ENCODE assay signal across 9 cellular contexts in genomic region chr2:43193996-43194869, GRCh38. TPM values are rescaled to one million over a fixed set of nuclear protein-coding genes. Genes with fewer than 3 reads are reported as not detected.
DNase-seq lines count a peak whose midpoint lies in the region; ATAC-seq, FAIRE-seq and TF ChIP-seq lines count a peak whose summit lies in the region.
"Had no signal": no experiment of that assay in that cellular context is flagged by ENCODE, and none has a peak within 500 bp of the region (broad histone marks: within the 10 kb centered on the region; RNA-seq: fewer than 3 reads in every experiment).

No MANE protein-coding gene starts in this region.

- SMC1A ChIA-PET in GM12878 (lab: Charles Lee; ENCODE audit: uncharacterized antibody, unreplicated experiment): interaction anchor here (0.8 to 4.9 kb wide), 13 partner anchors 11 to 54 kb away, joined by 3 to 57 read pairs (median 4); partner anchors contain the start of gene ZFP36L2

- H3K27me3 ChIP-seq in GM12878 (replicated peaks in 1 of 2; ENCODE audit: control insufficient read depth in 2 of 2, insufficient read depth in 2 of 2, low read length in 1 of 2): no peaks in the 10 kb centered on the region

- peak; percentile 22 to 47; a peak in 2 of 4 replicates for TF ChIP-seq EP300 in GM12878 (IDR thresholded peaks at IDR 0.05; ENCODE audit: borderline replicate concordance in 1 of 2, control insufficient read depth in 1 of 2, low read depth in 2 of 2, low read length in 2 of 2)

- no peaks in the 10 kb centered on the region for H4K20me1 ChIP-seq in GM12878 (ENCODE audit: control insufficient read depth, insufficient read depth)

- peaks cover 17% of the 10 kb centered on the region for H3K4me1 ChIP-seq in GM12878 (ENCODE audit: control insufficient read depth, insufficient read depth, low read length)

- no peaks in the 10 kb centered on the region for H3K9me3 ChIP-seq in GM12878 (replicated peaks; ENCODE audit: control insufficient read depth, insufficient read depth, low read length)

- no peak for TF ChIP-seq POLR2A in GM12878 (IDR thresholded peaks at IDR 0.05; ENCODE audit: low read depth, low read length)

- H3K9ac ChIP-seq in GM12878 (ENCODE audit: control insufficient read depth, insufficient read depth, low read length): no peak overlapping the region

- in situ Hi-C loops in GM12878 (cut with MboI): no loop called here

- ATAC-seq in HG03064 (IDR thresholded peaks at IDR 0.05; ENCODE audit: low read depth, unreplicated experiment): peak; percentile 44
- ATAC-seq in GM12878: peak; percentile 72

- H3K4me2 ChIP-seq in GM12878 (ENCODE audit: control insufficient read depth, insufficient read depth): 0 out of 2 replicates have a peak overlapping the region, but pooled peaks have one; percentile 5

- H2AFZ ChIP-seq in GM12878 (ENCODE audit: control insufficient read depth, low read depth, low read length): peak overlapping the region; percentile 12; the same call in 1 of the 2 replicates

- no peaks in the 10 kb centered on the region for H3K36me3 ChIP-seq in GM12878 (ENCODE audit: control insufficient read depth in 2 of 2, insufficient read depth in 2 of 2, low read length in 1 of 2)

- FAIRE-seq in GM12878 (lab: Jason Lieb, UNC): no peak
- FAIRE-seq: A204.1 had no signal

- TF ChIP-seq RAD21 in GM12878 (IDR thresholded peaks at IDR 0.05; ENCODE audit: insufficient read depth, low read depth, low read length): no peak

- H3K79me2 ChIP-seq in GM12878 (ENCODE audit: control insufficient read depth, insufficient read depth, low read length): no peaks in the 10 kb centered on the region

- CTCF ChIA-PET in GM12878 (lab: Yijun Ruan, JAX): interaction anchor here (0.7 to 4.2 kb wide), 10 partner anchors 14 to 291 kb away, joined by 3 to 26 read pairs (median 6); no protein-coding TSS in a partner anchor

- no peak for TF ChIP-seq CTCF in GM12878 (IDR thresholded peaks at IDR 0.05 in 2 of 3, conservative IDR thresholded peaks at IDR 0.05 in 1 of 3; ENCODE audit: control insufficient read depth in 2 of 3, extremely low read depth in 1 of 3, insufficient read depth in 1 of 3, low read depth in 3 of 3, low read length in 3 of 3)

- POLR2A ChIA-PET in GM12878 (lab: Charles Lee): interaction anchor here (0.7 to 4.3 kb wide), 8 partner anchors 19 to 32 kb away, joined by 3 to 30 read pairs (median 12); partner anchors contain the start of gene ZFP36L2

- no peak overlapping the region for H3K4me3 ChIP-seq in GM12878
- H3K4me3 ChIP-seq in skin epidermis: no peak overlapping the region

- BruUV-seq in GM12878 (replicated peaks; lab: Mats Ljungman, UMichigan): no TSS peak

- DNase-seq in NCI-H82 (lab: John Stamatoyannopoulos, UW): peak; percentile 33
- no peak for DNase-seq in NCI-H82 treated with DMSO at 0.1 percent for 48 hours (lab: John Stamatoyannopoulos, UW; ENCODE audit: unreplicated experiment)
- DNase-seq in GM12878 (ENCODE audit: low read depth, low spot score): peak; percentile 53
- DNase-seq in hypothalamus (lab: John Stamatoyannopoulos, UW): no peak
- DNase-seq in putamen (ENCODE audit: low spot score): no peak
- DNase-seq in stimulated activated CD4-positive, alpha-beta T cell treated with anti-CD3 and anti-CD28 coated beads, Interleukin-4, amount 100 ng/mL, for 1 hour: no peak

- intact Hi-C loops in GM12878 (cut with micrococcal nuclease; ENCODE audit: unreplicated experiment): loop anchor here (2.0 kb wide), 1 partner anchor 27 kb away; no protein-coding TSS in a partner anchor

- H3K27ac ChIP-seq in GM12878 (ENCODE audit: control insufficient read depth, insufficient read depth) (no peak overlapping the region; the same call in 1 of the 2 replicates), skin epidermis (peak overlapping the region in 15 of 21 experiments; percentile 20 to 93 (median 44))

- WGBS in GM12878 (ENCODE audit: insufficient coverage, insufficient replicate concordance, low lambda C conversion rate, missing lambda C conversion rate): 78% methylated on average over 15 of the region's 15 CpGs

- RAD21 ChIA-PET in GM12878 (lab: Charles Lee; ENCODE audit: unreplicated experiment): interaction anchor here (0.7 to 3.9 kb wide), 17 partner anchors 12 to 384 kb away, joined by 3 to 41 read pairs (median 6); partner anchors contain the start of gene ZFP36L2

TF ChIP-seq in GM12878, 131 proteins besides CTCF, POLR2A, EP300 and RAD21 (continues in another document):
- peak; percentile 52; the same call in 1 of the 2 replicates for TF ChIP-seq SREBF1 (IDR thresholded peaks at IDR 0.05; ENCODE audit: low read length)
- peak; percentile 61 for TF ChIP-seq NR2C1 (IDR thresholded peaks at IDR 0.05)
- no peak for TF ChIP-seq SMAD5 (IDR thresholded peaks at IDR 0.05; ENCODE audit: low read depth)
- TF ChIP-seq SUPT20H (IDR thresholded peaks at IDR 0.05; ENCODE audit: borderline replicate concordance, control insufficient read depth, low read depth, low read length): no peak
- TF ChIP-seq ZZZ3 (IDR thresholded peaks at IDR 0.05; ENCODE audit: control insufficient read depth, insufficient read length, low read depth): no peak
- peak; percentile 32; the same call in 1 of the 2 replicates for TF ChIP-seq NKRF (conservative IDR thresholded peaks at IDR 0.05)
- TF ChIP-seq BHLHE40 (IDR thresholded peaks at IDR 0.05; ENCODE audit: borderline replicate concordance in 1 of 2, low read depth in 2 of 2, low read length in 1 of 2): peak; percentile 39 to 68; a peak in 3 of 4 replicates
- peak; percentile 22; the same call in 1 of the 2 replicates for TF ChIP-seq MLLT1 (IDR thresholded peaks at IDR 0.05)
- TF ChIP-seq IKZF1 (conservative IDR thresholded peaks at IDR 0.05): peak; percentile 91
- peak; percentile 92 for TF ChIP-seq SMARCA5 (IDR thresholded peaks at IDR 0.05)
- no peak for TF ChIP-seq ASH2L (IDR thresholded peaks at IDR 0.05; ENCODE audit: borderline replicate concordance, low read depth)
- peak; percentile 30 for TF ChIP-seq MEF2B (IDR thresholded peaks at IDR 0.05; ENCODE audit: partially characterized antibody, poor library complexity, severe bottlenecking)
- no peak for TF ChIP-seq MEF2A (IDR thresholded peaks at IDR 0.05; ENCODE audit: insufficient read depth, low read depth, low read length)
- peak; percentile 59 for TF ChIP-seq RELB (IDR thresholded peaks at IDR 0.05; ENCODE audit: low read depth)

RNA-seq across cellular contexts. Expression of gene ZFP36L2, which starts 32.2 kb away (rescaled TPM):
- 8.2 and 9.1 TPM in 2 replicates for total RNA-seq in GM12878 (2013; cell fraction: nucleolus; rRNA removed)
- total RNA-seq in GM12878 (2014; rRNA removed) (3.9 and 4.9 TPM in 2 replicates), GM12878 (2014; rRNA removed; fragmentation: Illumina TruSeq; extraction: Trizol) (4.0 and 4.3 TPM in 2 replicates), GM12878 (2021) (58.0 and 64.9 TPM in 2 replicates)
- 14.3 TPM for polyA plus RNA-seq in GM12878 (2011; ENCODE audit: low read depth)
- polyA plus RNA-seq in GM12878 (2011; rRNA removed) (12.8 and 16.0 TPM in 2 replicates), GM12878 (2014; fragmentation: Illumina TruSeq; extraction: Trizol) (17.4 and 22.0 TPM in 2 replicates), GM12878 (2014; fragmentation: Nextera tagmentation; extraction: Ambion mirVana) (10 to 100 TPM; 25.5 to 43.3 TPM), GM12878 (2014; rRNA removed) (21.7 and 28.8 TPM in 2 replicates), GM12878 (2016; fragmentation: Nextera tagmentation; extraction: Ambion mirVana) (10 to 100 TPM in 1 of 2 experiments, 1 to 10 TPM in 1; 8.8 to 54.6 TPM)
- 7.2 TPM in 2 replicates for polyA plus RNA-seq in GM12878 (2011; cell fraction: cytosol; rRNA removed)
- 16.1 and 27.5 TPM in 2 replicates for polyA plus RNA-seq in GM12878 (2011; cell fraction: nucleus; rRNA removed)
- 30.3 and 31.6 TPM in 2 replicates for polyA plus RNA-seq in GM12878 (2012)
- 4.1 and 5.2 TPM in 2 replicates for polyA minus RNA-seq in GM12878 (2011; rRNA and poly(A)+ RNA removed)
- polyA minus RNA-seq in GM12878 (2011; cell fraction: cytosol; rRNA and poly(A)+ RNA removed): 21.9 and 27.0 TPM in 2 replicates
- polyA minus RNA-seq in GM12878 (2011; cell fraction: nucleus; rRNA and poly(A)+ RNA removed): 9.4 and 21.8 TPM in 2 replicates

Comparison
In these comparisons a context has a peak if more than half of its experiments do, and no peak if none do; other contexts are left out.
1. DNase-seq: peak in NCI-H82 (single experiment) and GM12878 (single experiment); none in NCI-H82 treated with DMSO at 0.1 percent for 48 hours (single experiment), hypothalamus (0 of 51), putamen (single experiment) and stimulated activated CD4-positive, alpha-beta T cell treated with anti-CD3 and anti-CD28 coated beads, Interleukin-4, amount 100 ng/mL, for 1 hour (single experiment).